1 cellular context compared by ENCODE assay signal in genomic region chr19:45523642-45524256, GRCh38.
TF ChIP-seq lines count a peak whose summit lies in the region.

No MANE protein-coding gene starts in this region.

TF ChIP-seq in HepG2, 621 proteins besides CTCF, POLR2A, EP300 and RAD21 (continued from another document and continues in another):
- TF ChIP-seq NFAT5 (CRISPR knock-in tag; IDR thresholded peaks at IDR 0.05) = no peak
- TF ChIP-seq ARID5B (CRISPR knock-in tag; IDR thresholded peaks at IDR 0.05) = no peak
- TF ChIP-seq, protein P1, sequence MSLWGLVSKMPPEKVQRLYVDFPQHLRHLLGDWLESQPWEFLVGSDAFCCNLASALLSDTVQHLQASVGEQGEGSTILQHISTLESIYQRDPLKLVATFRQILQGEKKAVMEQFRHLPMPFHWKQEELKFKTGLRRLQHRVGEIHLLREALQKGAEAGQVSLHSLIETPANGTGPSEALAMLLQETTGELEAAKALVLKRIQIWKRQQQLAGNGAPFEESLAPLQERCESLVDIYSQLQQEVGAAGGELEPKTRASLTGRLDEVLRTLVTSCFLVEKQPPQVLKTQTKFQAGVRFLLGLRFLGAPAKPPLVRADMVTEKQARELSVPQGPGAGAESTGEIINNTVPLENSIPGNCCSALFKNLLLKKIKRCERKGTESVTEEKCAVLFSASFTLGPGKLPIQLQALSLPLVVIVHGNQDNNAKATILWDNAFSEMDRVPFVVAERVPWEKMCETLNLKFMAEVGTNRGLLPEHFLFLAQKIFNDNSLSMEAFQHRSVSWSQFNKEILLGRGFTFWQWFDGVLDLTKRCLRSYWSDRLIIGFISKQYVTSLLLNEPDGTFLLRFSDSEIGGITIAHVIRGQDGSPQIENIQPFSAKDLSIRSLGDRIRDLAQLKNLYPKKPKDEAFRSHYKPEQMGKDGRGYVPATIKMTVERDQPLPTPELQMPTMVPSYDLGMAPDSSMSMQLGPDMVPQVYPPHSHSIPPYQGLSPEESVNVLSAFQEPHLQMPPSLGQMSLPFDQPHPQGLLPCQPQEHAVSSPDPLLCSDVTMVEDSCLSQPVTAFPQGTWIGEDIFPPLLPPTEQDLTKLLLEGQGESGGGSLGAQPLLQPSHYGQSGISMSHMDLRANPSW (CRISPR knock-in tag; IDR thresholded peaks at IDR 0.05; ENCODE audit: borderline replicate concordance) = no peak
- no peak for TF ChIP-seq ZBTB7B (CRISPR knock-in tag; IDR thresholded peaks at IDR 0.05)
- no peak for TF ChIP-seq SRF (IDR thresholded peaks at IDR 0.05; ENCODE audit: low read depth, low read length)
- no peak for TF ChIP-seq ZBTB26 (CRISPR knock-in tag; IDR thresholded peaks at IDR 0.05; ENCODE audit: borderline replicate concordance)
- no peak for TF ChIP-seq SMAD1 (CRISPR knock-in tag; IDR thresholded peaks at IDR 0.05; ENCODE audit: borderline replicate concordance, low read depth)
- no peak for TF ChIP-seq ZNF18 (CRISPR knock-in tag; IDR thresholded peaks at IDR 0.05; ENCODE audit: insufficient replicate concordance)
- no peak for TF ChIP-seq TRIM24 (CRISPR knock-in tag; IDR thresholded peaks at IDR 0.05)
- 0 out of 2 replicates have a peak, but pooled peaks have one; percentile 20 for TF ChIP-seq ZNF501 (CRISPR knock-in tag; IDR thresholded peaks at IDR 0.05)
- no peak for TF ChIP-seq PRDM15 (CRISPR knock-in tag; IDR thresholded peaks at IDR 0.05)
- no peak for TF ChIP-seq ETV6 (CRISPR knock-in tag; conservative IDR thresholded peaks at IDR 0.05)
- no peak for TF ChIP-seq ZKSCAN5 (CRISPR knock-in tag; IDR thresholded peaks at IDR 0.05)
- no peak for TF ChIP-seq KMT2A (CRISPR knock-in tag; IDR thresholded peaks at IDR 0.05)
- no peak for TF ChIP-seq TEAD2 (CRISPR knock-in tag; IDR thresholded peaks at IDR 0.05)
- 0 out of 2 replicates have a peak, but pooled peaks have one; percentile 42 for TF ChIP-seq ZGPAT (CRISPR knock-in tag; IDR thresholded peaks at IDR 0.05)
- TF ChIP-seq ISL2 (CRISPR knock-in tag; IDR thresholded peaks at IDR 0.05) = peak; percentile 21; the same call in 1 of the 2 replicates
- TF ChIP-seq ZNF691 (CRISPR knock-in tag; IDR thresholded peaks at IDR 0.05; ENCODE audit: borderline replicate concordance, low read depth) = no peak
- no peak for TF ChIP-seq NAIF1 (CRISPR knock-in tag; IDR thresholded peaks at IDR 0.05; ENCODE audit: borderline replicate concordance)
- no peak for TF ChIP-seq YY1 (IDR thresholded peaks at IDR 0.05; ENCODE audit: insufficient read depth, insufficient replicate concordance, low read depth, low read length)
- TF ChIP-seq ISX (CRISPR knock-in tag; conservative IDR thresholded peaks at IDR 0.05) = no peak
- TF ChIP-seq ELF3 (CRISPR knock-in tag; IDR thresholded peaks at IDR 0.05) = 0 out of 2 replicates have a peak, but pooled peaks have one; percentile 27
- 0 out of 2 replicates have a peak, but pooled peaks have one; percentile 16 for TF ChIP-seq KLF13 (CRISPR knock-in tag; IDR thresholded peaks at IDR 0.05)
- 0 out of 2 replicates have a peak, but pooled peaks have one; percentile 38 for TF ChIP-seq NFKB2 (CRISPR knock-in tag; IDR thresholded peaks at IDR 0.05; ENCODE audit: borderline replicate concordance)
- TF ChIP-seq ZSCAN21 (CRISPR knock-in tag; IDR thresholded peaks at IDR 0.05; ENCODE audit: borderline replicate concordance) = no peak
- TF ChIP-seq ZSCAN31 (CRISPR knock-in tag; IDR thresholded peaks at IDR 0.05; ENCODE audit: low read depth) = no peak
- TF ChIP-seq KLF11 (CRISPR knock-in tag; IDR thresholded peaks at IDR 0.05) = 0 out of 2 replicates have a peak, but pooled peaks have one; percentile 55
- no peak for TF ChIP-seq ZBTB3 (CRISPR knock-in tag; IDR thresholded peaks at IDR 0.05; ENCODE audit: borderline replicate concordance, low read depth)
- 0 out of 2 replicates have a peak, but pooled peaks have one; percentile 19 for TF ChIP-seq HDAC2 (CRISPR knock-in tag; IDR thresholded peaks at IDR 0.05)
- TF ChIP-seq WIZ (CRISPR knock-in tag; IDR thresholded peaks at IDR 0.05) = no peak
- no peak for TF ChIP-seq ZNF136 (CRISPR knock-in tag; IDR thresholded peaks at IDR 0.05; ENCODE audit: low read depth)
- TF ChIP-seq HNRNPLL (IDR thresholded peaks at IDR 0.05; ENCODE audit: low read depth, low read length, poor library complexity, severe bottlenecking) = no peak
